In the genomic region with DNA sequence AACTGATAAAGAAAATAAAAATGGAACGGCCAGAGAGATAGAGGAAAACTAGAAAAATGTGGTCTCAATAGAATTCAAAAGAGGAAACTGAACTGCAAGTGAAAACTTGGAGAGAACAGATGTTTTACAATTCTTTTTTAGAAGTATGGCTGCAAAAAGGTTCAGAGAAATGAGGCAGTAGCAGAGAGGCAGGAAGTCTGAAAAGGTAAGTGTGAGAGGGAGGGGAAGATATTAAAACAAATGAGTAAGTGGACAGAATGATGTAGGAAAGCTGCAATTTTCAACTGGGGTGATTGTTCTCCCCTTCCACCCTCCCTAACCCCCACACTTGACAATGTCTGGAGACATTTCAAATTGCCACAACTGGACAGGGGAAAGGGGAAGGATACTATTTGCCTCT, we compare ENCODE assay signal across 17 cellular contexts. TPM values are rescaled to one million over a fixed set of nuclear protein-coding genes. Genes with fewer than 3 reads are reported as not detected.
DNase-seq lines count a peak whose midpoint lies in the region; ATAC-seq and TF ChIP-seq lines count a peak whose summit lies in the region.
"Had no signal": no experiment of that assay in that cellular context is flagged by ENCODE, and none has a peak within 500 bp of the region (broad histone marks: within the 10 kb centered on the region; RNA-seq: fewer than 3 reads in every experiment).

No MANE protein-coding gene starts in this region.

- peaks cover 24% of the 10 kb centered on the region for H3K4me1 ChIP-seq in GM23338 (ENCODE audit: insufficient read depth)
- peaks cover 29 to 39% of the 10 kb centered on the region in 2 experiments for H3K4me1 ChIP-seq in neutrophil (ENCODE audit: control insufficient read depth in 1 of 2, insufficient read depth in 1 of 2, low read depth in 1 of 2, low read length in 1 of 2)
- H3K4me1 ChIP-seq in transverse colon: peaks cover 22 to 53% (median 31%) of the 10 kb centered on the region in 4 donors
- H3K4me1 ChIP-seq in uterus: no peaks in the 10 kb centered on the region

- H3K9me3 Mint-ChIP-seq in activated CD4-positive, alpha-beta T cell treated with anti-CD3 and anti-CD28 coated beads for 36 hours (ENCODE audit: low read depth): no peaks in the 10 kb centered on the region
- no peaks in the 10 kb centered on the region for H3K9me3 Mint-ChIP-seq in GM23338

- no peak overlapping the region for H3K27ac Mint-ChIP-seq in activated CD4-positive, alpha-beta T cell treated with anti-CD3 and anti-CD28 coated beads for 36 hours
- H3K27ac Mint-ChIP-seq in GM23338: peak overlapping the region; percentile 4; the same call in 1 of the 2 replicates

- no peak for TF ChIP-seq EP300 in transverse colon (IDR thresholded peaks at IDR 0.05; ENCODE audit: low read depth)

- H3K4me3 ChIP-seq in GM23338 (no peak overlapping the region), SK-N-MC (no peak overlapping the region), neutrophil (ENCODE audit: low read depth in 1 of 2, low read length in 1 of 2) (no peak overlapping the region), transverse colon (no peak overlapping the region), uterus (no peak overlapping the region)
- H3K4me3 ChIP-seq: MG63, upper lobe of right lung had no signal

- H3K27me3 ChIP-seq in GM23338 (ENCODE audit: insufficient read depth) (no peaks in the 10 kb centered on the region), neutrophil (no peaks in the 10 kb centered on the region), transverse colon (no peaks in the 10 kb centered on the region), uterus (no peaks in the 10 kb centered on the region)
- H3K27me3 ChIP-seq: MG63, upper lobe of right lung had no signal

- in situ Hi-C loops in transverse colon (cut with MboI; ENCODE audit: low pct_ligation_motif_present in 1 of 4, low pct_unique_long_range_greater_than_20kb in 1 of 4, low sequenced_read_pairs in 3 of 4): no loop called here

- ATAC-seq in activated CD4-positive, alpha-beta T cell treated with anti-CD3 and anti-CD28 coated beads for 36 hours: peak; percentile 44
- no peak for ATAC-seq in GM23338
- ATAC-seq: upper lobe of right lung had no signal

- H4K20me1 ChIP-seq in GM23338 (replicated peaks; ENCODE audit: insufficient read depth): peaks cover 11% of the 10 kb centered on the region

- no peak overlapping the region for H3K4me2 ChIP-seq in GM23338

- no peak for TF ChIP-seq POLR2A in transverse colon (IDR thresholded peaks at IDR 0.05)
- no peak for TF ChIP-seq POLR2A in uterus (IDR thresholded peaks at IDR 0.05)

- no peak for DNase-seq in activated CD4-positive, alpha-beta T cell treated with anti-CD3 and anti-CD28 coated beads for 36 hours
- DNase-seq in activated CD4-positive, alpha-beta T cell treated with anti-CD3 and anti-CD28 coated beads, Interleukin-2, amount 50 U/mL, for 1 hour: no peak
- DNase-seq in GM23338 (ENCODE audit: low spot score) (no peak), SK-N-MC (ENCODE audit: low read depth, low spot score) (no peak), transverse colon (no peak), uterus (no peak), NAMALWA (ENCODE audit: low spot score) (no peak)
- DNase-seq: activated CD8-positive, alpha-beta memory T cell treated with anti-CD3 and anti-CD28 coated beads, Interleukin-2, amount 50 U/mL, for 4 hours; aorta; effector CD4-positive, alpha-beta T cell; kidney glomerular epithelial cell; MG63; NCI-H2171 treated with DMSO at 0.1 percent for 48 hours; upper lobe of right lung had no signal

- no peak overlapping the region for H2AFZ ChIP-seq in GM23338

- H3K36me3 Mint-ChIP-seq in activated CD4-positive, alpha-beta T cell treated with anti-CD3 and anti-CD28 coated beads for 36 hours (ENCODE audit: low read depth): peaks cover 14% of the 10 kb centered on the region
- H3K36me3 Mint-ChIP-seq in GM23338 (ENCODE audit: low read depth): peaks cover 4% of the 10 kb centered on the region; the same call in 2 of the 3 replicates

- POLR2A ChIA-PET in activated CD4-positive, alpha-beta T cell treated with anti-CD3 and anti-CD28 coated beads for 36 hours (lab: Charles Lee): no interaction called here

- peaks cover 40% of the 10 kb centered on the region for H3K4me1 Mint-ChIP-seq in activated CD4-positive, alpha-beta T cell treated with anti-CD3 and anti-CD28 coated beads for 36 hours
- H3K4me1 Mint-ChIP-seq in GM23338: peaks cover 30% of the 10 kb centered on the region

- H3K36me3 ChIP-seq in GM23338 (ENCODE audit: insufficient read depth): no peaks in the 10 kb centered on the region; the same call in 1 of the 2 replicates
- peaks cover 18% of the 10 kb centered on the region; the same call in 1 of the 2 replicates for H3K36me3 ChIP-seq in SK-N-MC (ENCODE audit: insufficient read depth, low read length)
- H3K36me3 ChIP-seq in neutrophil: no peaks in the 10 kb centered on the region
- H3K36me3 ChIP-seq in transverse colon: no peaks in the 10 kb centered on the region
- H3K36me3 ChIP-seq in uterus: no peaks in the 10 kb centered on the region
- H3K36me3 ChIP-seq: upper lobe of right lung had no signal

- H3K9ac ChIP-seq in SK-N-MC (ENCODE audit: insufficient read length): no peak overlapping the region

- H3K27me3 Mint-ChIP-seq in activated CD4-positive, alpha-beta T cell treated with anti-CD3 and anti-CD28 coated beads for 36 hours: no peaks in the 10 kb centered on the region
- H3K27me3 Mint-ChIP-seq in GM23338 (ENCODE audit: insufficient read depth, low read depth, poor library complexity): peaks cover 4% of the 10 kb centered on the region

- CTCF ChIA-PET in activated CD4-positive, alpha-beta T cell treated with anti-CD3 and anti-CD28 coated beads for 36 hours (lab: Charles Lee): no interaction called here

- H3F3A ChIP-seq in GM23338 (replicated peaks; ENCODE audit: low read depth): no peaks in the 10 kb centered on the region

- H3K79me2 ChIP-seq in GM23338 (replicated peaks; ENCODE audit: insufficient read depth): peaks cover 100% of the 10 kb centered on the region

- intact Hi-C loops in activated CD4-positive, alpha-beta T cell treated with anti-CD3 and anti-CD28 coated beads for 36 hours (cut with DNase I, micrococcal nuclease): no loop called here
- intact Hi-C loops in transverse colon (cut with DNase I; ENCODE audit: low total_unique reads): no loop called here
- intact Hi-C loops in uterus (cut with DNase I; ENCODE audit: low total_unique reads): no loop called here

- TF ChIP-seq CTCF in GM23338 (conservative IDR thresholded peaks at IDR 0.05; ENCODE audit: low read depth in 2 of 2) (no peak), neutrophil (IDR thresholded peaks at IDR 0.05) (no peak), transverse colon (IDR thresholded peaks at IDR 0.05) (no peak), uterus (IDR thresholded peaks at IDR 0.05) (no peak)

- H3K9me2 ChIP-seq in GM23338 (ENCODE audit: insufficient read depth): no peaks in the 10 kb centered on the region

- WGBS in transverse colon (ENCODE audit: low coverage in 1 of 2), 2 donors: 71 to 90% methylated on average over 1 of the region's 1 CpG

- no peak overlapping the region for H3K4me3 Mint-ChIP-seq in activated CD4-positive, alpha-beta T cell treated with anti-CD3 and anti-CD28 coated beads for 36 hours
- H3K4me3 Mint-ChIP-seq in GM23338: no peak overlapping the region

- no peaks in the 10 kb centered on the region for H3K9me3 ChIP-seq in SK-N-MC (ENCODE audit: low read depth, low read length)
- no peaks in the 10 kb centered on the region for H3K9me3 ChIP-seq in neutrophil
- H3K9me3 ChIP-seq in transverse colon: no peaks in the 10 kb centered on the region
- H3K9me3 ChIP-seq in uterus: no peaks in the 10 kb centered on the region
- H3K9me3 ChIP-seq: MG63, upper lobe of right lung had no signal

- H3K27ac ChIP-seq in GM23338 (ENCODE audit: low read depth) (0 out of 2 replicates have a peak overlapping the region, but pooled peaks have one; percentile 7), SK-N-MC (peak overlapping the region; percentile 48; the same call in 1 of the 2 replicates), neutrophil (peak overlapping the region; percentile 47), transverse colon (no peak overlapping the region), uterus (no peak overlapping the region)
- H3K27ac ChIP-seq: upper lobe of right lung had no signal

TF ChIP-seq in GM23338, 12 proteins besides CTCF, POLR2A, EP300 and RAD21 (continues in another document):
- TF ChIP-seq ZNF114 (CRISPR knock-in tag; IDR thresholded peaks at IDR 0.05): no peak
- no peak for TF ChIP-seq ZNF331 (CRISPR knock-in tag; IDR thresholded peaks at IDR 0.05; ENCODE audit: low read depth)
- TF ChIP-seq JUNB (IDR thresholded peaks at IDR 0.05; ENCODE audit: unreplicated experiment): no peak
- no peak for TF ChIP-seq POLR2AphosphoS5 (IDR thresholded peaks at IDR 0.05; ENCODE audit: low read depth)
- no peak for TF ChIP-seq STAT1 (IDR thresholded peaks at IDR 0.05; ENCODE audit: unreplicated experiment)
- TF ChIP-seq NANOG (IDR thresholded peaks at IDR 0.05; ENCODE audit: borderline replicate concordance): no peak

RNA-seq across cellular contexts. Expression of a gene that starts 12.9 kb away (rescaled TPM):
- 1 to 10 TPM; 6.5 to 9.5 TPM for total RNA-seq in activated CD4-positive, alpha-beta T cell treated with anti-CD3 and anti-CD28 coated beads for 36 hours
- 31.3 and 32.8 TPM in 2 replicates for total RNA-seq in GM23338 (2014; rRNA removed; shearing (Covaris generic))
- 24.4 and 28.9 TPM in 2 replicates for polyA plus RNA-seq in GM23338 (2016; fragmentation: Nextera tagmentation; extraction: Ambion mirVana)
- total RNA-seq in transverse colon (10 to 100 TPM; 37.4 to 53.1 (median 44.8) TPM), uterus (10 to 100 TPM; 16.7 to 60.4 (median 55.3) TPM)

RNA-seq across cellular contexts. Expression of a gene that starts 27.0 kb away (rescaled TPM):
- not detected for total RNA-seq in activated CD4-positive, alpha-beta T cell treated with anti-CD3 and anti-CD28 coated beads for 36 hours
- not detected in 2 replicates for total RNA-seq in GM23338 (2014; rRNA removed; shearing (Covaris generic))
- 0.73 TPM in 1 of 2 replicates, not detected in the other for polyA plus RNA-seq in GM23338 (2016; fragmentation: Nextera tagmentation; extraction: Ambion mirVana)
- not detected for total RNA-seq in transverse colon
- total RNA-seq in uterus: not detected
- total RNA-seq: A172, aorta, frontal cortex, upper lobe of right lung had no signal
- polyA plus RNA-seq: aorta had no signal

Comparison
In these comparisons a context has a peak if more than half of its experiments do, and no peak if none do; other contexts are left out.
1. H3K27ac ChIP-seq: peak in GM23338 (single experiment), SK-N-MC (single experiment) and neutrophil (single experiment); none in transverse colon (0 of 4) and uterus (0 of 2).